Comparison of ENCODE assay signal across 10 cellular contexts in the genomic region with DNA sequence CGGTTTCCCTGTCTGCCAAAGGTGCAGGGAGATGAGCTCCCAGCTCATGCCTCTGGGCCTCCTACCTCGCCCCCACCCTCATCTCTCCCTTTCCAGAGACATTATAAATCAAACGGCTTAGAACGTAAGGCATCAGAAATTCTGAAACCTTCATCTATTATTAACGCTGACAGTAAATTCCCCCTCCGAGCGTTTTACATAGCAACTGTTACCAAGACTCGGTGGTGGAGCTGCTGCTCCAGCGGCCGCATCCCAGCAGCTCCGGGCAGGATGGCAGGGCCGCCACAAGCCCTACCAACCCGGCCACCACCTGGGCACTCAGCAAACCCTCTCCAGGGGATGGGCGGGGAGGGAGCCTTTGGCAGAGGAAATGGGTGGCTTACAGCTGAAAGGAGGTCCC.
DNase-seq lines count a peak whose midpoint lies in the region; ATAC-seq and TF ChIP-seq lines count a peak whose summit lies in the region.
"Had no signal": no experiment of that assay in that cellular context is flagged by ENCODE, and none has a peak within 500 bp of the region (broad histone marks: within the 10 kb centered on the region; RNA-seq: fewer than 3 reads in every experiment).

No MANE protein-coding gene starts in this region.

- H3K79me2 ChIP-seq in neural cell (replicated peaks; ENCODE audit: insufficient read depth, low read length): peaks cover 88% of the 10 kb centered on the region

- peaks cover 4% of the 10 kb centered on the region for H3F3A ChIP-seq in neural cell (ENCODE audit: insufficient read depth, low read length, poor library complexity, severe bottlenecking)

- no peaks in the 10 kb centered on the region for H3K36me3 Mint-ChIP-seq in activated naive CD4-positive, alpha-beta T cell treated with anti-CD3 and anti-CD28 coated beads, Interleukin-2, amount 50 U/mL, for 72 hours

- TF ChIP-seq EP300 in neural cell (conservative IDR thresholded peaks at IDR 0.05; ENCODE audit: poor library complexity, severe bottlenecking): peak; percentile 70

- no peaks in the 10 kb centered on the region for H3K36me3 ChIP-seq in neural cell (ENCODE audit: insufficient read depth, low read length)

- H3K4me2 ChIP-seq in neural cell (ENCODE audit: low read length): peak overlapping the region; percentile 65

- H3K4me3 ChIP-seq in neural cell (ENCODE audit: low read length): peak overlapping the region; percentile 58

- peak overlapping the region; percentile 65 to 94 for H3K27ac Mint-ChIP-seq in activated naive CD4-positive, alpha-beta T cell treated with anti-CD3 and anti-CD28 coated beads, Interleukin-2, amount 50 U/mL, for 72 hours

- TF ChIP-seq CTCF in neural cell (IDR thresholded peaks at IDR 0.05; ENCODE audit: poor library complexity, severe bottlenecking): no peak

- H3K9me3 Mint-ChIP-seq in activated naive CD4-positive, alpha-beta T cell treated with anti-CD3 and anti-CD28 coated beads, Interleukin-2, amount 50 U/mL, for 72 hours: no peaks in the 10 kb centered on the region

- no peak for TF ChIP-seq RAD21 in neural cell (conservative IDR thresholded peaks at IDR 0.05)

- no peaks in the 10 kb centered on the region for H3K27me3 ChIP-seq in neural cell (ENCODE audit: insufficient read depth, low read depth, low read length)

- H3K9ac ChIP-seq in neural cell (ENCODE audit: low read length): peak overlapping the region; percentile 75

- no peaks in the 10 kb centered on the region for H3K9me2 ChIP-seq in neural cell (ENCODE audit: insufficient read depth, low read length)

- no peak overlapping the region for H2AFZ ChIP-seq in neural cell (ENCODE audit: low read depth, low read length)

- H3K9me3 ChIP-seq in neural cell (ENCODE audit: low read length): no peaks in the 10 kb centered on the region

- DNase-seq in NCI-H2081 (lab: John Stamatoyannopoulos, UW): peak; percentile 37 to 50
- DNase-seq in NCI-H2081 treated with DMSO at 0.1 percent for 48 hours (lab: John Stamatoyannopoulos, UW): no peak
- peak; percentile 58 for DNase-seq in NCI-H1092 treated with DMSO at 0.1 percent for 48 hours (lab: John Stamatoyannopoulos, UW)
- DNase-seq in activated naive CD4-positive, alpha-beta T cell treated with anti-CD3 and anti-CD28 coated beads, Interleukin-2, amount 50 U/mL, for 72 hours (ENCODE audit: low spot score in 2 of 2): no peak
- DNase-seq in cerebellum (ENCODE audit: low spot score): no peak
- DNase-seq in C1 segment of cervical spinal cord (lab: John Stamatoyannopoulos, UW): no peak
- DNase-seq in CD1c-positive myeloid dendritic cell (ENCODE audit: extremely low spot score): no peak
- DNase-seq: effector CD8-positive, alpha-beta T cell had no signal

- no peak for ATAC-seq in activated naive CD4-positive, alpha-beta T cell treated with anti-CD3 and anti-CD28 coated beads, Interleukin-2, amount 50 U/mL, for 72 hours
- ATAC-seq: HepG2 had no signal

- peak overlapping the region; percentile 95 for H3K27ac ChIP-seq in neural cell (ENCODE audit: low read length)

- peaks cover 20% of the 10 kb centered on the region for H4K20me1 ChIP-seq in neural cell (ENCODE audit: insufficient read depth)

TF ChIP-seq in neural cell, 6 proteins besides CTCF, POLR2A, EP300 and RAD21:
- TF ChIP-seq MXI1 (conservative IDR thresholded peaks at IDR 0.05; ENCODE audit: poor library complexity, severe bottlenecking) (peak; percentile 27), POLR2AphosphoS5 (IDR thresholded peaks at IDR 0.05) (peak; percentile 33), SMC3 (conservative IDR thresholded peaks at IDR 0.05; ENCODE audit: poor library complexity) (peak; percentile 29), EZH2 (IDR thresholded peaks at IDR 0.05; ENCODE audit: borderline replicate concordance, insufficient read depth, low read length, poor library complexity, severe bottlenecking) (no peak)
- TF ChIP-seq, protein P1, sequence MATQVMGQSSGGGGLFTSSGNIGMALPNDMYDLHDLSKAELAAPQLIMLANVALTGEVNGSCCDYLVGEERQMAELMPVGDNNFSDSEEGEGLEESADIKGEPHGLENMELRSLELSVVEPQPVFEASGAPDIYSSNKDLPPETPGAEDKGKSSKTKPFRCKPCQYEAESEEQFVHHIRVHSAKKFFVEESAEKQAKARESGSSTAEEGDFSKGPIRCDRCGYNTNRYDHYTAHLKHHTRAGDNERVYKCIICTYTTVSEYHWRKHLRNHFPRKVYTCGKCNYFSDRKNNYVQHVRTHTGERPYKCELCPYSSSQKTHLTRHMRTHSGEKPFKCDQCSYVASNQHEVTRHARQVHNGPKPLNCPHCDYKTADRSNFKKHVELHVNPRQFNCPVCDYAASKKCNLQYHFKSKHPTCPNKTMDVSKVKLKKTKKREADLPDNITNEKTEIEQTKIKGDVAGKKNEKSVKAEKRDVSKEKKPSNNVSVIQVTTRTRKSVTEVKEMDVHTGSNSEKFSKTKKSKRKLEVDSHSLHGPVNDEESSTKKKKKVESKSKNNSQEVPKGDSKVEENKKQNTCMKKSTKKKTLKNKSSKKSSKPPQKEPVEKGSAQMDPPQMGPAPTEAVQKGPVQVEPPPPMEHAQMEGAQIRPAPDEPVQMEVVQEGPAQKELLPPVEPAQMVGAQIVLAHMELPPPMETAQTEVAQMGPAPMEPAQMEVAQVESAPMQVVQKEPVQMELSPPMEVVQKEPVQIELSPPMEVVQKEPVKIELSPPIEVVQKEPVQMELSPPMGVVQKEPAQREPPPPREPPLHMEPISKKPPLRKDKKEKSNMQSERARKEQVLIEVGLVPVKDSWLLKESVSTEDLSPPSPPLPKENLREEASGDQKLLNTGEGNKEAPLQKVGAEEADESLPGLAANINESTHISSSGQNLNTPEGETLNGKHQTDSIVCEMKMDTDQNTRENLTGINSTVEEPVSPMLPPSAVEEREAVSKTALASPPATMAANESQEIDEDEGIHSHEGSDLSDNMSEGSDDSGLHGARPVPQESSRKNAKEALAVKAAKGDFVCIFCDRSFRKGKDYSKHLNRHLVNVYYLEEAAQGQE (IDR thresholded peaks at IDR 0.05; ENCODE audit: borderline replicate concordance): no peak

Comparison
In these comparisons a context has a peak if more than half of its experiments do, and no peak if none do; other contexts are left out.
1. DNase-seq: peak in NCI-H2081 (2 of 2) and NCI-H1092 treated with DMSO at 0.1 percent for 48 hours (single experiment); none in NCI-H2081 treated with DMSO at 0.1 percent for 48 hours (single experiment), activated naive CD4-positive, alpha-beta T cell treated with anti-CD3 and anti-CD28 coated beads, Interleukin-2, amount 50 U/mL, for 72 hours (0 of 2), cerebellum (single experiment), C1 segment of cervical spinal cord (0 of 14) and CD1c-positive myeloid dendritic cell (single experiment).